ENCODE assay signal across 1 cellular context in genomic region chr19:54325194-54325621, GRCh38.
TF ChIP-seq lines count a peak whose summit lies in the region.

No MANE protein-coding gene starts in this region.

TF ChIP-seq in K562, 482 proteins besides CTCF, POLR2A, EP300 and RAD21:
- no peak for TF ChIP-seq ZMIZ1 (IDR thresholded peaks at IDR 0.05; ENCODE audit: low read depth in 2 of 2, low read length in 2 of 2)
- TF ChIP-seq ZKSCAN8 (CRISPR knock-in tag; IDR thresholded peaks at IDR 0.05) = no peak
- no peak for TF ChIP-seq TEAD4 (IDR thresholded peaks at IDR 0.05; ENCODE audit: low read length)
- no peak for TF ChIP-seq TEAD4 (CRISPR knock-in tag; IDR thresholded peaks at IDR 0.05; ENCODE audit: borderline replicate concordance)
- peak; percentile 81 for TF ChIP-seq ESRRA (IDR thresholded peaks at IDR 0.05; ENCODE audit: borderline replicate concordance, low read depth)
- TF ChIP-seq DEAF1 (CRISPR knock-in tag; IDR thresholded peaks at IDR 0.05) = peak; percentile 46; the same call in 1 of the 2 replicates
- peak in 1 of 2 experiments; percentile 46; a peak in 2 of 4 replicates for TF ChIP-seq FOXK2 (conservative IDR thresholded peaks at IDR 0.05 in 1 of 2, IDR thresholded peaks at IDR 0.05 in 1 of 2; ENCODE audit: low read depth in 2 of 2)
- 0 out of 2 replicates have a peak, but pooled peaks have one; percentile 34 for TF ChIP-seq SMC3 (conservative IDR thresholded peaks at IDR 0.05; ENCODE audit: insufficient read depth, low read depth, low read length)
- TF ChIP-seq KAT7 (CRISPR knock-in tag; IDR thresholded peaks at IDR 0.05; ENCODE audit: borderline replicate concordance) = no peak
